9 cellular contexts compared by ENCODE assay signal in the genomic region with DNA sequence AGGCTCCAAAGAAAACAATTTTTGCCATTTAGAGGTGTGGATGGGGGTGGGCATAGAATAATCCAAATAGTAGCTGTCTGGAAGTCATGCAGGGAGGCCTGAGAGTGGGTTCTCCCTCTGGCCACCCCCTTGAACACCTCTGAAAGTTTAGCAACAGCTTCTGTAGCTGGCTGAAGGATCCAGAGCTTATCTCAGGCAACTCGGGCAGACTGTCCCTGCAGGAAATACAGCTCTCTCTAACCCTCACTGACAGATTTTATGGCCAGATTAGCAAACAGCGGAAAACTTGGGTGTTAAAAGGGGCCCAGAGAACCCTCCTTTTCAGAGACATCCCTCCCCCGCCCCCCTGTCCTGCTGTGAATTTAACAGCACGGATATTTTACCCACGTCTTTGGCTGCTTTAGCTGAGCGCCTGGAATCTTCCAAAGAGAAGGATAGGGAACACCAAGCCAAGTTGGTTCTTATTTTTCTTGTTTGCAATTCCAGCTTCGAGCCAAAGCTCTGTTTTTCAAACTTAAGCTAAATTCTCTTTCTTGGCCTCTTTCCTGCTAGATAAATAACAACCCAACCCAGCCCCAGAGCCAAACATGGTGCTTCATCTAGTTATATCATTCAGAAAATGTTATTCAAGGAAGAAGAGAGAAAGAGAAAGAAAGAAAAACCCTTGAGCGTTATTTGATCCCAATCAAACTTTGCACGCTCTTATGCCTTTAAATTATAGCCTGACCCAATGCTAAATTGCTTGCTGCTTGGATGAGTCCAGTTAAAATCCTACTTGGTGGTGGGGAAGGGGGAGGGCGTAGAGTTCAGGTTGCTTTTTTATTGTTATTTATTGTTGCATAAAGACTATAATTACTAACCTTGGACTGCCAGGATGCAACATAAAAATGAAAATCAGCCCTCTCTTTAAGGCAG. TPM values are rescaled to one million over a fixed set of nuclear protein-coding genes. Genes with fewer than 3 reads are reported as not detected.
DNase-seq lines count a peak whose midpoint lies in the region; ATAC-seq and TF ChIP-seq lines count a peak whose summit lies in the region.
"Had no signal": no experiment of that assay in that cellular context is flagged by ENCODE, and none has a peak within 500 bp of the region (broad histone marks: within the 10 kb centered on the region; RNA-seq: fewer than 3 reads in every experiment).

No MANE protein-coding gene starts in this region.

- H3K4me3 ChIP-seq in HUES6 (ENCODE audit: low read depth, low read length), result peak overlapping the region; percentile 80; the same call in 1 of the 2 replicates
- H3K4me3 ChIP-seq in SJCRH30, result peak overlapping the region; percentile 0; the same call in 1 of the 2 replicates
- peak overlapping the region; percentile 23 for H3K4me3 ChIP-seq in fibroblast of pulmonary artery (replicated peaks; ENCODE audit: low read depth, low read length)
- peak overlapping the region; percentile 12 to 31 (median 26) for H3K4me3 ChIP-seq in gastrocnemius medialis
- H3K4me3 ChIP-seq in testis, result no peak overlapping the region

- WGBS in testis, 2 donors, result 29 to 40% methylated on average over 10 of the region's 10 CpGs

- DNase-seq in SJCRH30 (no peak), fibroblast of pulmonary artery (ENCODE audit: low read depth) (no peak), gastrocnemius medialis (no peak), testis (no peak), NCI-H82 treated with DMSO at 0.1 percent for 48 hours (lab: John Stamatoyannopoulos, UW; ENCODE audit: unreplicated experiment) (no peak)
- DNase-seq: stimulated activated CD4-positive, alpha-beta T cell treated with anti-CD3 and anti-CD28 coated beads, Interleukin-4, amount 100 ng/mL, for 4 hours had no signal

- ATAC-seq in gastrocnemius medialis (no peak), GM18868 (IDR thresholded peaks at IDR 0.05; ENCODE audit: unreplicated experiment) (no peak), HG02970 (IDR thresholded peaks at IDR 0.05; ENCODE audit: low FRiP score, unreplicated experiment) (no peak)

- H3K36me3 ChIP-seq in HUES6 (ENCODE audit: control insufficient read depth, insufficient read depth, low read length), result no peaks in the 10 kb centered on the region
- H3K36me3 ChIP-seq in SJCRH30, result peaks cover 9% of the 10 kb centered on the region; the same call in 1 of the 2 replicates
- no peaks in the 10 kb centered on the region for H3K36me3 ChIP-seq in gastrocnemius medialis
- no peaks in the 10 kb centered on the region for H3K36me3 ChIP-seq in testis (ENCODE audit: low read depth, missing control alignments)

- in situ Hi-C loops in gastrocnemius medialis (cut with MboI; ENCODE audit: low sequenced_read_pairs in 4 of 4), result no loop called here

- H3K4me1 ChIP-seq in HUES6 (ENCODE audit: control insufficient read depth, insufficient read depth, low read length), result peaks cover 67% of the 10 kb centered on the region
- H3K4me1 ChIP-seq in SJCRH30, result peaks cover 14% of the 10 kb centered on the region
- H3K4me1 ChIP-seq in gastrocnemius medialis, result peaks cover 7 to 32% of the 10 kb centered on the region in 2 donors
- peaks cover 4% of the 10 kb centered on the region for H3K4me1 ChIP-seq in testis

- peak overlapping the region; percentile 72 for H3K9ac ChIP-seq in HUES6 (ENCODE audit: low read length)

- TF ChIP-seq POLR2A in gastrocnemius medialis (IDR thresholded peaks at IDR 0.05) (no peak), testis (IDR thresholded peaks at IDR 0.05) (no peak)

- no peak overlapping the region; the same call in 1 of the 2 replicates for H3K27ac ChIP-seq in HUES6 (ENCODE audit: low read depth, low read length)
- no peak overlapping the region for H3K27ac ChIP-seq in SJCRH30
- H3K27ac ChIP-seq in gastrocnemius medialis, result peak overlapping the region; percentile 37 to 94 (median 61)
- no peak overlapping the region for H3K27ac ChIP-seq in testis

- no peak for TF ChIP-seq CTCF in fibroblast of pulmonary artery (IDR thresholded peaks at IDR 0.05; ENCODE audit: low read length, missing control alignments)
- TF ChIP-seq CTCF in gastrocnemius medialis (IDR thresholded peaks at IDR 0.05 in 4 of 5, conservative IDR thresholded peaks at IDR 0.05 in 1 of 5), result no peak
- TF ChIP-seq CTCF in testis (IDR thresholded peaks at IDR 0.05), result no peak

- peaks cover 97% of the 10 kb centered on the region for H3K27me3 ChIP-seq in HUES6 (ENCODE audit: control insufficient read depth, insufficient read depth, low read length)
- no peaks in the 10 kb centered on the region for H3K27me3 ChIP-seq in SJCRH30
- peaks cover 13 to 30% (median 23%) of the 10 kb centered on the region in 3 donors for H3K27me3 ChIP-seq in gastrocnemius medialis
- H3K27me3 ChIP-seq in testis, result no peaks in the 10 kb centered on the region

- intact Hi-C loops in gastrocnemius medialis (cut with DNase I; ENCODE audit: low total_unique reads), result no loop called here
- intact Hi-C loops in testis (cut with DNase I; ENCODE audit: low total_unique reads), result no loop called here

- H3K9me3 ChIP-seq in HUES6 (ENCODE audit: control insufficient read depth, insufficient read depth, low read depth, low read length), result no peaks in the 10 kb centered on the region
- no peaks in the 10 kb centered on the region for H3K9me3 ChIP-seq in SJCRH30 (replicated peaks)
- no peaks in the 10 kb centered on the region for H3K9me3 ChIP-seq in gastrocnemius medialis
- no peaks in the 10 kb centered on the region for H3K9me3 ChIP-seq in testis

RNA-seq across cellular contexts. Expression of gene HOXB2, which starts 2.3 kb away (rescaled TPM):
- total RNA-seq in SJCRH30 (2014; rRNA removed; shearing (Covaris generic)), result 5.9 and 7.6 TPM in 2 replicates
- total RNA-seq in gastrocnemius medialis (10 to 100 TPM in 2 of 4 donors, 1 to 10 TPM in 2; 4.1 to 22.1 (median 10.4) TPM), testis (1 to 10 TPM; 1.8 to 3.3 TPM)
- 4.2 TPM for polyA plus RNA-seq in testis (ENCODE audit: insufficient read depth, low read depth, low replicate concordance)

RNA-seq across cellular contexts. Expression of gene HOXB1, which starts 16.4 kb away (rescaled TPM):
- not detected in 2 replicates for total RNA-seq in SJCRH30 (2014; rRNA removed; shearing (Covaris generic))
- not detected for total RNA-seq in gastrocnemius medialis
- total RNA-seq in testis, result 1 to 10 TPM in 1 of 2 donors, not detected in 1; 1.1 TPM
- polyA plus RNA-seq in testis (ENCODE audit: insufficient read depth, low read depth, low replicate concordance), result not detected

RNA-seq across cellular contexts. Expression of gene HOXB4, which starts 31.0 kb away (rescaled TPM):
- total RNA-seq in SJCRH30 (2014; rRNA removed; shearing (Covaris generic)), result 3.7 and 4.3 TPM in 2 replicates
- total RNA-seq in gastrocnemius medialis (1 to 10 TPM in 1 of 4 donors, under 1 TPM in 3; 0.18 to 1.8 (median 0.51) TPM), testis (1 to 10 TPM; 1.6 to 1.8 TPM)
- polyA plus RNA-seq in testis (ENCODE audit: insufficient read depth, low read depth, low replicate concordance), result 1.6 TPM

RNA-seq across cellular contexts. Expression of gene HOXB3, which starts 42.9 kb away (rescaled TPM):
- total RNA-seq in SJCRH30 (2014; rRNA removed; shearing (Covaris generic)), result 7.4 and 8.8 TPM in 2 replicates
- total RNA-seq in gastrocnemius medialis, result 1 to 10 TPM; 1.3 to 5.5 (median 2.2) TPM
- 10 to 100 TPM in 1 of 2 donors, 1 to 10 TPM in 1; 9.2 to 10.6 TPM for total RNA-seq in testis
- polyA plus RNA-seq in testis (ENCODE audit: insufficient read depth, low read depth, low replicate concordance), result 11.4 TPM

RNA-seq across cellular contexts. Expression of gene HOXB5, which starts 46.4 kb away (rescaled TPM):
- total RNA-seq in SJCRH30 (2014; rRNA removed; shearing (Covaris generic)), result 0.51 and 0.61 TPM in 2 replicates
- total RNA-seq in gastrocnemius medialis (not detected), testis (under 1 TPM; 0.50 to 0.71 TPM)
- 1.7 TPM for polyA plus RNA-seq in testis (ENCODE audit: insufficient read depth, low read depth, low replicate concordance)

Comparison
In these comparisons a context has a peak if more than half of its experiments do, and no peak if none do; other contexts are left out.
1. H3K27ac ChIP-seq: peak in gastrocnemius medialis (4 of 4); none in HUES6 (single experiment), SJCRH30 (single experiment) and testis (0 of 2).
2. H3K4me3 ChIP-seq: peak in HUES6 (single experiment), SJCRH30 (single experiment), fibroblast of pulmonary artery (single experiment) and gastrocnemius medialis (4 of 4); none in testis (0 of 2).